ENCODE assay signal across 14 cellular contexts in the genomic region with DNA sequence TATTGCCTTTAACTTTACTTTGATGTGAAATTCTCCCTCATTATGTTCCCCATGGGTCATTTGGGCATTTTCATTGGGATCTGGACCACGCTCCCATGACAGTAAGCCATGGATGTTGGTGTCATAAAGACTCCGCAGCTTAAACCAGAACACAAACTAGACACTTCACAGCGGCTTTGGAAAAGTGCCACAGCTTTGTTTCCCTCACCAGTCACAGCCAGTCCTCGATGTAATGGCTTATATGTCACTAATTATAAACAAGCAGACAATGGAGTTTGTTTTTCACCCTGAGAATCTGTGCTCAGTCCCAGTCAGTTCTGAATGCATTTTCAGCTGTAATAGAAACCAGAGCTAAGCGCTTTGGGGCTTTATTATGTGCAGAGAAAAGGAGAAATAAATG. TPM values are rescaled to one million over a fixed set of nuclear protein-coding genes. Genes with fewer than 3 reads are reported as not detected.
"Had no signal": no experiment of that assay in that cellular context is flagged by ENCODE, and none has a peak within 500 bp of the region (broad histone marks: within the 10 kb centered on the region; RNA-seq: fewer than 3 reads in every experiment).

No MANE protein-coding gene starts in this region.

- DNase-seq: activated naive CD4-positive, alpha-beta T cell treated with anti-CD3 and anti-CD28 coated beads, Interleukin-2, amount 10 ng/mL, durations not matched to agents 7 days and 5 days; adrenal gland; glutamatergic neuron; mammary epithelial cell; pancreas; stimulated activated CD4-positive, alpha-beta T cell treated with anti-CD3 and anti-CD28 coated beads, Interleukin-4, amount 100 ng/mL, for 4 hours; stimulated activated naive CD8-positive, alpha-beta T cell treated with anti-CD3 and anti-CD28 coated beads, Interleukin-15, amount 100 ng/mL, for 72 hours; T-helper 17 cell; tibial artery had no signal

- H3K9me3 ChIP-seq: adrenal gland, pancreas, right atrium auricular region, tibial artery had no signal

- H3K4me1 ChIP-seq: adrenal gland, pancreas, right atrium auricular region had no signal

- H3K27ac Mint-ChIP-seq: activated naive CD4-positive, alpha-beta T cell treated with anti-CD3 and anti-CD28 coated beads, Interleukin-2, amount 10 ng/mL, durations not matched to agents 7 days and 5 days; activated T-helper 2 cell treated with anti-CD3 and anti-CD28 coated beads, Interferon-gamma antibody, Interleukin-2, Interleukin-4, amounts not matched to agents 10 μg/mL and 5 μg/mL and 100 μg/mL, durations not matched to agents 14 hours and 24 hours and 36 hours; brain; stimulated activated naive CD8-positive, alpha-beta T cell treated with anti-CD3 and anti-CD28 coated beads, Interleukin-15, amount 100 ng/mL, for 72 hours; T-helper 17 cell had no signal

- H3K4me3 ChIP-seq: adrenal gland, pancreas, right atrium auricular region, skin epidermis, tibial artery had no signal

- H3K27ac ChIP-seq: adrenal gland, pancreas, right atrium auricular region, skin epidermis, tibial artery had no signal

- H3K36me3 ChIP-seq: adrenal gland, pancreas, right atrium auricular region, tibial artery had no signal

- ATAC-seq: left lobe of liver; pancreas; stimulated activated naive CD8-positive, alpha-beta T cell treated with anti-CD3 and anti-CD28 coated beads, Interleukin-15, amount 100 ng/mL, for 72 hours; T-helper 17 cell had no signal

- H3K36me3 Mint-ChIP-seq: activated naive CD4-positive, alpha-beta T cell treated with anti-CD3 and anti-CD28 coated beads, Interleukin-2, amount 10 ng/mL, durations not matched to agents 7 days and 5 days; brain had no signal

- H3K9me3 Mint-ChIP-seq: activated naive CD4-positive, alpha-beta T cell treated with anti-CD3 and anti-CD28 coated beads, Interleukin-2, amount 10 ng/mL, durations not matched to agents 7 days and 5 days; activated T-helper 2 cell treated with anti-CD3 and anti-CD28 coated beads, Interferon-gamma antibody, Interleukin-2, Interleukin-4, amounts not matched to agents 10 μg/mL and 5 μg/mL and 100 μg/mL, durations not matched to agents 14 hours and 24 hours and 36 hours; stimulated activated naive CD8-positive, alpha-beta T cell treated with anti-CD3 and anti-CD28 coated beads, Interleukin-15, amount 100 ng/mL, for 72 hours had no signal

RNA-seq across cellular contexts. Expression of gene DAAM2, which starts 23.2 kb away (rescaled TPM):
- total RNA-seq: activated T-helper 2 cell treated with anti-CD3 and anti-CD28 coated beads, Interferon-gamma antibody, Interleukin-2, Interleukin-4, amounts not matched to agents 10 μg/mL and 5 μg/mL and 100 μg/mL, durations not matched to agents 14 hours and 24 hours and 36 hours; T-helper 17 cell had no signal

RNA-seq across cellular contexts. Expression of gene KIF6, which starts 43.8 kb away (rescaled TPM):
- total RNA-seq: right atrium auricular region had no signal
